Comparison of ENCODE assay signal across 9 cellular contexts in genomic region chr16:68093816-68094613, GRCh38. TPM values are rescaled to one million over a fixed set of nuclear protein-coding genes. Genes with fewer than 3 reads are reported as not detected.
DNase-seq lines count a peak whose midpoint lies in the region; ATAC-seq and TF ChIP-seq lines count a peak whose summit lies in the region.
"Had no signal": no experiment of that assay in that cellular context is flagged by ENCODE, and none has a peak within 500 bp of the region (broad histone marks: within the 10 kb centered on the region; RNA-seq: fewer than 3 reads in every experiment).

No MANE protein-coding gene starts in this region.

- 77% methylated on average over 5 of the region's 5 CpGs for WGBS in right cardiac atrium

- H3K4me3 ChIP-seq in H7 (ENCODE audit: insufficient read depth, low read depth, low read length) (no peak overlapping the region), right cardiac atrium (ENCODE audit: low read length) (no peak overlapping the region), uterus (no peak overlapping the region)
- H3K4me3 ChIP-seq: upper lobe of left lung had no signal

- H3K4me1 ChIP-seq in right cardiac atrium (ENCODE audit: control insufficient read depth, insufficient read depth, low read length) (no peaks in the 10 kb centered on the region), uterus (no peaks in the 10 kb centered on the region)

- H3K9me3 Mint-ChIP-seq in activated CD8-positive, alpha-beta T cell treated with anti-CD3 and anti-CD28 coated beads for 36 hours = no peaks in the 10 kb centered on the region

- peak; percentile 91 for ATAC-seq in activated CD8-positive, alpha-beta T cell treated with anti-CD3 and anti-CD28 coated beads for 36 hours
- peak; percentile 63 to 66 for ATAC-seq in right cardiac atrium
- ATAC-seq in GM21786 (IDR thresholded peaks at IDR 0.05; ENCODE audit: unreplicated experiment) = no peak

- intact Hi-C loops in activated CD8-positive, alpha-beta T cell treated with anti-CD3 and anti-CD28 coated beads for 36 hours (cut with micrococcal nuclease) = loop anchor here (5.0 kb wide), 1 partner anchor 33 kb away; no protein-coding TSS in a partner anchor
- intact Hi-C loops in right cardiac atrium (cut with DNase I) (loop anchor here in 2 of 4 donors (5.0 to 10.0 kb wide), 2 partner anchors 131 to 133 kb away; no protein-coding TSS in a partner anchor), uterus (cut with DNase I; ENCODE audit: low total_unique reads) (no loop called here)

- H3K4me3 Mint-ChIP-seq in activated CD8-positive, alpha-beta T cell treated with anti-CD3 and anti-CD28 coated beads for 36 hours = peak overlapping the region; percentile 37

- DNase-seq in AG09319 (ENCODE audit: extremely low read depth, low read depth) = no peak
- peak; percentile 26 for DNase-seq in H7
- peak; percentile 39 for DNase-seq in activated CD8-positive, alpha-beta T cell treated with anti-CD3 and anti-CD28 coated beads for 36 hours
- DNase-seq in right cardiac atrium = no peak
- DNase-seq in uterus = no peak
- no peak for DNase-seq in HPDE6-E6E7 (ENCODE audit: extremely low spot score)
- no peak for DNase-seq in activated gamma-delta T cell treated with Interleukin-2 at 50 U/mL for 16 hours
- DNase-seq: upper lobe of left lung had no signal

- peaks cover 74% of the 10 kb centered on the region for H3K4me1 Mint-ChIP-seq in activated CD8-positive, alpha-beta T cell treated with anti-CD3 and anti-CD28 coated beads for 36 hours (ENCODE audit: low read depth)

- H3K27me3 Mint-ChIP-seq in activated CD8-positive, alpha-beta T cell treated with anti-CD3 and anti-CD28 coated beads for 36 hours = no peaks in the 10 kb centered on the region

- no peaks in the 10 kb centered on the region for H3K27me3 ChIP-seq in H7 (ENCODE audit: control insufficient read depth, insufficient read depth, low read length)
- H3K27me3 ChIP-seq in right cardiac atrium (ENCODE audit: control insufficient read depth, insufficient read depth) = no peaks in the 10 kb centered on the region
- no peaks in the 10 kb centered on the region for H3K27me3 ChIP-seq in uterus
- H3K27me3 ChIP-seq: upper lobe of left lung had no signal

- peaks cover 23% of the 10 kb centered on the region for H3K36me3 Mint-ChIP-seq in activated CD8-positive, alpha-beta T cell treated with anti-CD3 and anti-CD28 coated beads for 36 hours (ENCODE audit: low read depth)

- POLR2A ChIA-PET in activated CD8-positive, alpha-beta T cell treated with anti-CD3 and anti-CD28 coated beads for 36 hours (lab: Charles Lee) = interaction anchor here (0.6 to 1.6 kb wide), 7 partner anchors 9 to 133 kb away, joined by 3 to 10 read pairs (median 3); partner anchors contain the start of genes DDX28, DUS2 and NFATC3

- H3K27ac Mint-ChIP-seq in activated CD8-positive, alpha-beta T cell treated with anti-CD3 and anti-CD28 coated beads for 36 hours = peak overlapping the region; percentile 88

- H3K9me3 ChIP-seq in right cardiac atrium (ENCODE audit: control insufficient read depth, low read length) (no peaks in the 10 kb centered on the region), uterus (no peaks in the 10 kb centered on the region)
- H3K9me3 ChIP-seq: upper lobe of left lung had no signal

- CTCF ChIA-PET in activated CD8-positive, alpha-beta T cell treated with anti-CD3 and anti-CD28 coated beads for 36 hours (lab: Charles Lee) = interaction anchor here (0.5 to 5.9 kb wide), 45 partner anchors 7 to 235 kb away, joined by 3 to 46 read pairs (median 4); partner anchors contain the start of gene NFATC3

- no peak overlapping the region for H3K27ac ChIP-seq in right cardiac atrium (ENCODE audit: low read length)
- H3K27ac ChIP-seq in uterus = no peak overlapping the region

- TF ChIP-seq POLR2A in uterus (IDR thresholded peaks at IDR 0.05) = no peak

- TF ChIP-seq CTCF in AG09319 (IDR thresholded peaks at IDR 0.05; ENCODE audit: low read depth, low read length) = peak; percentile 72
- peak; percentile 76 for TF ChIP-seq CTCF in activated CD8-positive, alpha-beta T cell treated with anti-CD3 and anti-CD28 coated beads for 36 hours (IDR thresholded peaks at IDR 0.05)
- peak; percentile 23 to 40 (median 32) for TF ChIP-seq CTCF in uterus (IDR thresholded peaks at IDR 0.05)

- no peaks in the 10 kb centered on the region for H3K36me3 ChIP-seq in H7 (replicated peaks; ENCODE audit: control insufficient read depth, insufficient read depth, low read length)
- no peaks in the 10 kb centered on the region for H3K36me3 ChIP-seq in uterus

RNA-seq across cellular contexts. Expression of gene NFATC3, which starts 8.8 kb away (rescaled TPM):
- total RNA-seq in H7 (2014; rRNA removed; shearing (Covaris generic)) = 22.9 and 27.7 TPM in 2 replicates
- 100 to 1,000 TPM; 102 to 104 TPM for total RNA-seq in activated CD8-positive, alpha-beta T cell treated with anti-CD3 and anti-CD28 coated beads for 36 hours
- total RNA-seq in right cardiac atrium (10 to 100 TPM; 28.7 to 34.7 (median 33.6) TPM), uterus (10 to 100 TPM; 22.6 to 74.0 (median 48.4) TPM)
- polyA plus RNA-seq in right cardiac atrium = 8.1 TPM

Comparison
In these comparisons a context has a peak if more than half of its experiments do, and no peak if none do; other contexts are left out.
1. DNase-seq: peak in H7 (single experiment) and activated CD8-positive, alpha-beta T cell treated with anti-CD3 and anti-CD28 coated beads for 36 hours (single experiment); none in AG09319 (single experiment), right cardiac atrium (0 of 3), uterus (0 of 2), HPDE6-E6E7 (single experiment) and activated gamma-delta T cell treated with Interleukin-2 at 50 U/mL for 16 hours (single experiment).
2. Peak in every context shown above with its lines, with median percentiles within 50 percentile points of each other: CTCF ChIP-seq.